34 cellular contexts compared by ENCODE assay signal in genomic region chr4:91688413-91688812, GRCh38.
"Had no signal": no experiment of that assay in that cellular context is flagged by ENCODE, and none has a peak within 500 bp of the region (broad histone marks: within the 10 kb centered on the region; RNA-seq: fewer than 3 reads in every experiment).

No MANE protein-coding gene starts in this region.

- H3K36me3 ChIP-seq: MG63 had no signal

- DNase-seq: Karpas-422, Kasumi-1, MG63, MM.1S, MV-4-11, NCI-H1048, NCI-H1092, NCI-H1105, NCI-H1105 treated with DMSO at 0.1 percent for 48 hours, NCI-H1417, NCI-H1417 treated with DMSO at 0.1 percent for 48 hours, NCI-H1436, NCI-H1436 treated with DMSO at 0.1 percent for 48 hours, NCI-H146, NCI-H1694, NCI-H1694 treated with DMSO at 0.1 percent for 48 hours, NCI-H187, NCI-H187 treated with DMSO at 0.1 percent for 48 hours, NCI-H1930, NCI-H2029, NCI-H2029 treated with DMSO at 0.1 percent for 48 hours, NCI-H2081, NCI-H2081 treated with DMSO at 0.1 percent for 48 hours, NCI-H2107, NCI-H2171, NCI-H2171 treated with DMSO at 0.1 percent for 48 hours, NCI-H2227 treated with DMSO at 0.1 percent for 48 hours, NCI-H226, NCI-H345, NCI-H446, NCI-H446 treated with DMSO at 0.1 percent for 48 hours, NCI-H510A, NCI-H510A treated with DMSO at 0.1 percent for 48 hours, NCI-H524 had no signal

- H3K4me3 ChIP-seq: MG63 had no signal

- H3K9me3 ChIP-seq: MG63 had no signal

- H3K27me3 ChIP-seq: MG63 had no signal
